Comparison of ENCODE assay signal across 8 cellular contexts in genomic region chr18:79625195-79625923, GRCh38. TPM values are rescaled to one million over a fixed set of nuclear protein-coding genes. Genes with fewer than 3 reads are reported as not detected.
DNase-seq lines count a peak whose midpoint lies in the region; ATAC-seq, FAIRE-seq and TF ChIP-seq lines count a peak whose summit lies in the region.

No MANE protein-coding gene starts in this region.

- H3K4me1 ChIP-seq in CD8-positive, alpha-beta T cell (ENCODE audit: insufficient read depth, low read length) = no peaks in the 10 kb centered on the region

- no peak for TF ChIP-seq CTCF in CD8-positive, alpha-beta T cell (IDR thresholded peaks at IDR 0.05)
- TF ChIP-seq CTCF in nephron progenitor cell (IDR thresholded peaks at IDR 0.05) = no peak

- peak; percentile 29; the same call in 1 of the 2 replicates for TF ChIP-seq POLR2A in GM12891 (IDR thresholded peaks at IDR 0.05; ENCODE audit: low read depth, low read length)

- peaks cover 9% of the 10 kb centered on the region for H3K27me3 Mint-ChIP-seq in CD8-positive, alpha-beta T cell (ENCODE audit: low read depth)
- H3K27me3 Mint-ChIP-seq in nephron progenitor cell (ENCODE audit: low read depth, poor library complexity) = peaks cover 19% of the 10 kb centered on the region

- peak; percentile 82 for FAIRE-seq in GM12891 (lab: Jason Lieb, UNC)

- POLR2A ChIA-PET in CD8-positive, alpha-beta T cell (lab: Charles Lee) = no interaction called here

- H3K9me3 ChIP-seq in CD8-positive, alpha-beta T cell (ENCODE audit: low read length) = no peaks in the 10 kb centered on the region

- no peaks in the 10 kb centered on the region for H3K36me3 Mint-ChIP-seq in CD8-positive, alpha-beta T cell
- no peaks in the 10 kb centered on the region for H3K36me3 Mint-ChIP-seq in nephron progenitor cell (ENCODE audit: low read depth)

- no peaks in the 10 kb centered on the region for H3K27me3 ChIP-seq in CD8-positive, alpha-beta T cell (ENCODE audit: insufficient read depth, low read length)

- no peak overlapping the region for H3K4me3 Mint-ChIP-seq in CD8-positive, alpha-beta T cell
- H3K4me3 Mint-ChIP-seq in nephron progenitor cell = no peak overlapping the region

- no peaks in the 10 kb centered on the region for H3K9me3 Mint-ChIP-seq in CD8-positive, alpha-beta T cell
- no peaks in the 10 kb centered on the region for H3K9me3 Mint-ChIP-seq in nephron progenitor cell

- ATAC-seq in GM21447 (IDR thresholded peaks at IDR 0.05; ENCODE audit: unreplicated experiment) = peak; percentile 88
- no peak for ATAC-seq in CD8-positive, alpha-beta T cell
- no peak for ATAC-seq in HG03135 (IDR thresholded peaks at IDR 0.05; ENCODE audit: unreplicated experiment)

- CTCF ChIA-PET in CD8-positive, alpha-beta T cell (lab: Charles Lee) = interaction anchor here (1.0 kb wide), 1 partner anchor 9 kb away, joined by 3 read pairs; no protein-coding TSS in a partner anchor

- DNase-seq in GM12891 (ENCODE audit: insufficient read length, low spot score) (no peak), KBM-7 (peak; percentile 96), cardiac septum (ENCODE audit: low spot score) (peak; percentile 70), DMS53 (lab: John Stamatoyannopoulos, UW) (no peak), nephron progenitor cell (no peak)
- DNase-seq in CD8-positive, alpha-beta T cell = no peak

- H3K27ac ChIP-seq in CD8-positive, alpha-beta T cell (ENCODE audit: low read depth, low read length) = no peak overlapping the region

- H3K27ac Mint-ChIP-seq in CD8-positive, alpha-beta T cell = no peak overlapping the region
- no peak overlapping the region for H3K27ac Mint-ChIP-seq in nephron progenitor cell

- no peaks in the 10 kb centered on the region for H3K36me3 ChIP-seq in CD8-positive, alpha-beta T cell (ENCODE audit: insufficient read depth, low read length)

- in situ Hi-C loops in KBM-7 (cut with MboI; ENCODE audit: low pct_unique_long_range_greater_than_20kb, low sequenced_read_pairs) = loop anchor here (25.0 kb wide), 1 partner anchor 238 kb away; the partner anchor contains the start of gene NFATC1

- peaks cover 5% of the 10 kb centered on the region for H3K4me1 Mint-ChIP-seq in CD8-positive, alpha-beta T cell (ENCODE audit: low read depth)
- peaks cover 17% of the 10 kb centered on the region for H3K4me1 Mint-ChIP-seq in nephron progenitor cell

- intact Hi-C loops in cardiac septum (cut with DNase I) = no loop called here
- intact Hi-C loops in CD8-positive, alpha-beta T cell (cut with DNase I, micrococcal nuclease) = no loop called here

- H3K4me3 ChIP-seq in CD8-positive, alpha-beta T cell (ENCODE audit: low read depth, low read length) = no peak overlapping the region

TF ChIP-seq in GM12891, 5 proteins besides CTCF, POLR2A, EP300 and RAD21:
- TF ChIP-seq PAX5 (IDR thresholded peaks at IDR 0.05; ENCODE audit: insufficient read depth, low read length, severe bottlenecking) = no peak
- peak; percentile 32; the same call in 1 of the 2 replicates for TF ChIP-seq TAF1 (IDR thresholded peaks at IDR 0.05; ENCODE audit: low read depth, low read length)
- TF ChIP-seq SPI1 (IDR thresholded peaks at IDR 0.05; ENCODE audit: low read depth, low read length) = peak; percentile 65
- no peak for TF ChIP-seq POU2F2 (IDR thresholded peaks at IDR 0.05; ENCODE audit: low read depth, low read length)
- peak; percentile 45 for TF ChIP-seq POLR2AphosphoS5 (IDR thresholded peaks at IDR 0.05; ENCODE audit: low read depth, low read length)

RNA-seq across cellular contexts. Expression of gene CTDP1, which starts 54.2 kb away (rescaled TPM):
- polyA plus RNA-seq in GM12891 (2012; ENCODE audit: low read depth, missing spikeins) = 11.3 TPM
- 10.8 TPM for total RNA-seq in cardiac septum
- total RNA-seq in CD8-positive, alpha-beta T cell = 100 to 1,000 TPM; 110 to 121 TPM

Comparison
In these comparisons a context has a peak if more than half of its experiments do, and no peak if none do; other contexts are left out.
1. DNase-seq: peak in KBM-7 (single experiment) and cardiac septum (single experiment); none in GM12891 (single experiment), DMS53 (single experiment), CD8-positive, alpha-beta T cell (0 of 7) and nephron progenitor cell (single experiment).